ENCODE assay signal across 8 cellular contexts in the genomic region with DNA sequence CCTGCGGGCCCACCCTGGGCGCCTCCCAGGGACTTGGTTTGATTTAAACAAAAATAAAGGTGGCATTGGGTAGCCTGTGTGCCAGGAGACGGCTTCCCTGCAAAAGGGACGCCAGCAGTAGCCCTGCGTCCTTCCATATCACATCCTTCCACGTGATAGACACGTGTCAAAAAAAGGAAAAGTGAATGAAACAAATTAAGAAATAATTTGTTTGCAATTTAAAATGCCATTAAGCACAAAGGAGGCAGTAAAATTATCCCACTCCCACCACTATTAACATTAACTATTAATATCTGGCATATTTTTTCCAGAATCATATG. TPM values are rescaled to one million over a fixed set of nuclear protein-coding genes. Genes with fewer than 3 reads are reported as not detected.
DNase-seq lines count a peak whose midpoint lies in the region; ATAC-seq, FAIRE-seq and TF ChIP-seq lines count a peak whose summit lies in the region.

No MANE protein-coding gene starts in this region.

- H3K27ac ChIP-seq in CD4-positive, alpha-beta T cell (ENCODE audit: low read depth, low read length), result peak overlapping the region; percentile 82
- H3K27ac ChIP-seq in Peyer's patch (peak overlapping the region; percentile 82 to 87 (median 85)), pancreas (peak overlapping the region; percentile 78 to 84 (median 80))

- no peaks in the 10 kb centered on the region for H3K9me3 Mint-ChIP-seq in CD4-positive, alpha-beta T cell

- no peak for DNase-seq in CD4-positive, alpha-beta T cell
- no peak for DNase-seq in Peyer's patch
- DNase-seq in epithelial cell of proximal tubule (ENCODE audit: low read depth), result no peak
- DNase-seq in pancreas, result no peak
- DNase-seq in ureter (ENCODE audit: low spot score), result no peak
- DNase-seq in NCI-H2227 treated with DMSO at 0.1 percent for 48 hours (lab: John Stamatoyannopoulos, UW), result no peak
- no peak for DNase-seq in activated gamma-delta T cell (lab: John Stamatoyannopoulos, UW)

- no peak for FAIRE-seq in pancreas (lab: Jason Lieb, UNC)

- no peak for TF ChIP-seq POLR2A in Peyer's patch (IDR thresholded peaks at IDR 0.05)

- peak overlapping the region; percentile 88 for H3K27ac Mint-ChIP-seq in CD4-positive, alpha-beta T cell

- POLR2A ChIA-PET in CD4-positive, alpha-beta T cell (lab: Charles Lee), result interaction anchor here (1.0 to 3.0 kb wide), 6 partner anchors 16 to 174 kb away, joined by 3 to 21 read pairs (median 8); no protein-coding TSS in a partner anchor

- H3K9me3 ChIP-seq in CD4-positive, alpha-beta T cell (ENCODE audit: control insufficient read depth, low read length), result no peaks in the 10 kb centered on the region
- no peaks in the 10 kb centered on the region for H3K9me3 ChIP-seq in Peyer's patch
- no peaks in the 10 kb centered on the region for H3K9me3 ChIP-seq in pancreas

- no peak overlapping the region for H3K4me3 Mint-ChIP-seq in CD4-positive, alpha-beta T cell

- H3K36me3 Mint-ChIP-seq in CD4-positive, alpha-beta T cell (ENCODE audit: low read depth), result peaks cover 4% of the 10 kb centered on the region

- H3K4me3 ChIP-seq in Peyer's patch (peak overlapping the region; percentile 23 to 39 (median 34)), epithelial cell of proximal tubule (ENCODE audit: low read depth, low read length) (peak overlapping the region; percentile 44), pancreas (peak overlapping the region in 3 of 4 donors; percentile 16 to 30 (median 27))

- TF ChIP-seq CTCF in CD4-positive, alpha-beta T cell (IDR thresholded peaks at IDR 0.05), result no peak
- TF ChIP-seq CTCF in Peyer's patch (IDR thresholded peaks at IDR 0.05) (no peak), epithelial cell of proximal tubule (conservative IDR thresholded peaks at IDR 0.05; ENCODE audit: low read depth, low read length) (no peak), pancreas (IDR thresholded peaks at IDR 0.05) (no peak)

- H3K36me3 ChIP-seq in Peyer's patch (no peaks in the 10 kb centered on the region), pancreas (no peaks in the 10 kb centered on the region)

- no peaks in the 10 kb centered on the region for H3K27me3 Mint-ChIP-seq in CD4-positive, alpha-beta T cell

- H3K27me3 ChIP-seq in CD4-positive, alpha-beta T cell (ENCODE audit: control insufficient read depth, insufficient read depth, low read length), result no peaks in the 10 kb centered on the region
- no peaks in the 10 kb centered on the region for H3K27me3 ChIP-seq in Peyer's patch
- no peaks in the 10 kb centered on the region for H3K27me3 ChIP-seq in pancreas

- 18 to 19% methylated on average over 7 of the region's 7 CpGs for WGBS in pancreas, 2 donors

- peaks cover 28% of the 10 kb centered on the region for H3K4me1 Mint-ChIP-seq in CD4-positive, alpha-beta T cell (ENCODE audit: low read depth)

- H3K4me1 ChIP-seq in Peyer's patch (peaks cover 0 to 22% (median 2%) of the 10 kb centered on the region in 4 donors), pancreas (peaks cover 0 to 4% (median 4%) of the 10 kb centered on the region in 3 donors)

- intact Hi-C loops in CD4-positive, alpha-beta T cell (cut with DNase I, micrococcal nuclease), result loop anchor here (1.0 to 5.0 kb wide), 5 partner anchors 16 to 282 kb away; no protein-coding TSS in a partner anchor
- intact Hi-C loops in pancreas (cut with DNase I), result no loop called here

- no peak for ATAC-seq in CD4-positive, alpha-beta T cell (ENCODE audit: poor library complexity)
- ATAC-seq in pancreas (no peak), HG03025 (IDR thresholded peaks at IDR 0.05; ENCODE audit: low FRiP score, unreplicated experiment) (no peak)

- CTCF ChIA-PET in CD4-positive, alpha-beta T cell (lab: Charles Lee), result interaction anchor here (1.0 to 2.5 kb wide), 7 partner anchors 15 to 238 kb away, joined by 3 to 25 read pairs (median 5); a partner anchor contains a TSS

RNA-seq across cellular contexts. Expression of a gene that starts 7.6 kb away (rescaled TPM):
- not detected for total RNA-seq in CD4-positive, alpha-beta T cell
- total RNA-seq in Peyer's patch (10 to 100 TPM in 1 of 4 donors, 1 to 10 TPM in 2, not detected in 1; 1.1 to 11.1 (median 3.2) TPM), epithelial cell of proximal tubule (0.23 TPM in 1 of 2 replicates, not detected in the other), pancreas (under 1 TPM in 4 of 6 donors, not detected in 2; 0.12 to 0.28 (median 0.18) TPM), ureter (5.6 TPM)
- under 1 TPM; 0.14 to 0.15 TPM for polyA plus RNA-seq in pancreas

RNA-seq across cellular contexts. Expression of a gene that starts 42.1 kb away (rescaled TPM):
- 1 to 10 TPM; 2.2 to 2.5 TPM for total RNA-seq in CD4-positive, alpha-beta T cell
- total RNA-seq in Peyer's patch (100 to 1,000 TPM in 2 of 4 donors, 10 to 100 TPM in 2; 32.2 to 110 (median 94.4) TPM), epithelial cell of proximal tubule (26.4 and 28.6 TPM in 2 replicates), pancreas (10 to 100 TPM; 10.9 to 49.2 (median 13.5) TPM), ureter (156 TPM)
- polyA plus RNA-seq in pancreas, result 10 to 100 TPM; 20.2 to 28.6 TPM

Comparison
In these comparisons a context has a peak if more than half of its experiments do, and no peak if none do; other contexts are left out.
1. intact Hi-C loops: an anchor here in CD4-positive, alpha-beta T cell (1.0 to 5.0 kb wide); none called in pancreas.